In the genomic region with DNA sequence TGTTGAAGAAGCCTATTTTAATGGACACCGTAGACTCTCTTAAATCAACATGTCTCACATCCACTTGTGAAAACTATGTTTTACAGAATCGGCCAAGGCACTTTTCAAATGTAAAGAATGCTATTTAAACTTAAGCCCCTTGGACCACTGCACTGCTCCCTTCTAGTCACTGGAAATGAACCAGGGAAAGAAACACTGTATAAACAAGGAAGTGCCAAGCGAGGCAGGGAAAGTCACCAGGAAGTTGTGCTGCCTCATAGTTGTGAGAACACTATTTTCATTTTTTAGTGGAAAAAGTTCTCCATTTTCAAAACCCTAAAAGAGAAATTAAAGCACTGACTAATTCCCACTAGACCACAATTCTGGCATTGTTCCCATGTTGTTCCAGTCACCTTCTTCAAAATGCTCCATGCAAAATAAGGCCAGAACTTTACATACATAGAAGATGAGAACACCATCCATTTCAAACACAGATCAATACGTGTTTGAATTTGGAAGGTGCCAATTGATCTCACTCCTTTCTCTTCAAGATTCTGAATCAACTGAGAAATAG, we compare ENCODE assay signal across 15 cellular contexts. TPM values are rescaled to one million over a fixed set of nuclear protein-coding genes. Genes with fewer than 3 reads are reported as not detected.
"Had no signal": no experiment of that assay in that cellular context is flagged by ENCODE, and none has a peak within 500 bp of the region (broad histone marks: within the 10 kb centered on the region; RNA-seq: fewer than 3 reads in every experiment).

No MANE protein-coding gene starts in this region.

- H3K4me3 ChIP-seq: breast epithelium, dorsolateral prefrontal cortex, ovary had no signal

- H3K4me1 ChIP-seq: breast epithelium had no signal

- ATAC-seq: esophagus mucosa, left colon had no signal

- H3K4me1 Mint-ChIP-seq: neural crest cell had no signal

- H3K27me3 Mint-ChIP-seq: activated CD4-positive, alpha-beta T cell treated with anti-CD3 and anti-CD28 coated beads, Interleukin-2, amount 10 ng/mL, durations not matched to agents 7 days and 5 days; activated naive CD4-positive, alpha-beta T cell treated with anti-CD3 and anti-CD28 coated beads, Interleukin-2, amount 10 ng/mL, durations not matched to agents 7 days and 5 days had no signal

- H3K36me3 ChIP-seq: breast epithelium, ovary had no signal

- H3K27ac Mint-ChIP-seq: activated CD4-positive, alpha-beta T cell treated with anti-CD3 and anti-CD28 coated beads, Interleukin-2, amount 10 ng/mL, durations not matched to agents 7 days and 5 days had no signal

- H3K27ac ChIP-seq: breast epithelium, dorsolateral prefrontal cortex, ovary had no signal

- H3K27me3 ChIP-seq: breast epithelium, ovary had no signal

- DNase-seq: activated CD4-positive, alpha-beta T cell treated with anti-CD3 and anti-CD28 coated beads, Interleukin-2, amount 10 ng/mL, durations not matched to agents 7 days and 5 days; activated CD8-positive, alpha-beta memory T cell treated with anti-CD3 and anti-CD28 coated beads for 24 hours; activated naive CD4-positive, alpha-beta T cell treated with anti-CD3 and anti-CD28 coated beads, Interleukin-2, amount 10 ng/mL, durations not matched to agents 7 days and 5 days; anterior cingulate cortex; dorsolateral prefrontal cortex; foreskin fibroblast; head of caudate nucleus; left colon; ovary; stimulated activated CD4-positive, alpha-beta T cell treated with anti-CD3 and anti-CD28 coated beads, Interleukin-15, amount 100 ng/mL, for 24 hours; stimulated activated CD4-positive, alpha-beta T cell treated with anti-CD3 and anti-CD28 coated beads, Interleukin-4, amount 100 ng/mL, for 24 hours; T-helper 9 cell had no signal

- H3K4me3 Mint-ChIP-seq: activated CD4-positive, alpha-beta T cell treated with anti-CD3 and anti-CD28 coated beads, Interleukin-2, amount 10 ng/mL, durations not matched to agents 7 days and 5 days; activated naive CD4-positive, alpha-beta T cell treated with anti-CD3 and anti-CD28 coated beads, Interleukin-2, amount 10 ng/mL, durations not matched to agents 7 days and 5 days; neural crest cell had no signal

- H3K9me3 ChIP-seq: breast epithelium, ovary had no signal

- H3K9me3 Mint-ChIP-seq: neural crest cell had no signal

RNA-seq across cellular contexts. Expression of gene CCDC141, which starts 13.5 kb away (rescaled TPM):
- total RNA-seq: neural crest cell had no signal
